In the genomic region with DNA sequence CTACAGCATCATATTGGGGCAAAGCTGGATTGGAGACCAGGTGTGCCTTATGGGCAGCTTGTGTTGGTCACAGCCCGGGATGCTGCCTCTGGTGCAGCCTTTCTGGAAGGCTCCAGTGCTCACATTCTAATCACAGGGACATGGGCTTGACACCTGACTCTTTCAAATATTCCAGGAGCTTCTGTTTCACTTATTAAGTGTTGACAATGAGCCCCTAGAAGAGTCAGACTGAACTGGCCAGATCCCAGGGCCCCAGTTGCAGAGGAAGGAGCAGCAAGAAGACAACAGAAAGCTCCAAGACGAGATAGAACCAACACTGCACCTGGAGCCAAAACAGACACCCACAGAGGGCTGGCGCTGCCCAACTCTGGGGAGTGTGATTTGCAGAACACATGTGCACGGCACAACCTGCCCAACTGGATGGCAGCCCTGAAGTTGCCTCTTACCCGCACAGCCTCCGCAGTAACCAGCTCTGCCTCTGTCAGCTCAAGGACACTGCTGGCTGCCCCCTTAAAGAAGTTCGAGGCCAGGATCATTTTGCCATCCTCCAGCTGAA, we compare ENCODE assay signal across 18 cellular contexts. TPM values are rescaled to one million over a fixed set of nuclear protein-coding genes. Genes with fewer than 3 reads are reported as not detected.
"Had no signal": no experiment of that assay in that cellular context is flagged by ENCODE, and none has a peak within 500 bp of the region (broad histone marks: within the 10 kb centered on the region; RNA-seq: fewer than 3 reads in every experiment).

No MANE protein-coding gene starts in this region.

- H3K4me1 Mint-ChIP-seq: activated CD4-positive, alpha-beta T cell treated with anti-CD3 and anti-CD28 coated beads, Interleukin-2, amount 10 ng/mL, durations not matched to agents 24 days and 14 days; memory B cell; WTC11 had no signal

- DNase-seq: activated gamma-delta T cell; activated T-cell treated with anti-CD3 and anti-CD28 coated beads, Interleukin-2, amount 50 U/mL, for 72 hours; amniotic stem cell; caudate nucleus; cortex of kidney; effector memory CD4-positive, alpha-beta T cell; occipital lobe; right cardiac atrium; T-helper 2 cell; upper lobe of right lung had no signal

- H3K36me3 Mint-ChIP-seq: activated naive CD8-positive, alpha-beta T cell; memory B cell; natural killer cell treated with Interleukin-12 subunit alpha and Interleukin-12 subunit beta and Interleukin-15 and Interleukin-18, amount 100 ng/mL, for 72 hours; WTC11 had no signal

- H3K27me3 Mint-ChIP-seq: activated CD4-positive, alpha-beta T cell treated with anti-CD3 and anti-CD28 coated beads, Interleukin-2, amount 10 ng/mL, durations not matched to agents 24 days and 14 days; activated naive CD8-positive, alpha-beta T cell; memory B cell; stimulated activated naive CD8-positive, alpha-beta T cell treated with anti-CD3 and anti-CD28 coated beads, Interleukin-15, Interleukin-2, amounts not matched to agents 100 ng/mL and 50 ng/mL, for 24 hours had no signal

- H3K27ac Mint-ChIP-seq: activated CD4-positive, alpha-beta T cell treated with anti-CD3 and anti-CD28 coated beads, Interleukin-2, amount 10 ng/mL, durations not matched to agents 24 days and 14 days; activated naive CD8-positive, alpha-beta T cell; activated T-cell treated with anti-CD3 and anti-CD28 coated beads, Interleukin-2, amount 50 U/mL, for 72 hours; memory B cell; natural killer cell treated with Interleukin-12 subunit alpha and Interleukin-12 subunit beta and Interleukin-15 and Interleukin-18, amount 100 ng/mL, for 72 hours; stimulated activated naive CD8-positive, alpha-beta T cell treated with anti-CD3 and anti-CD28 coated beads, Interleukin-15, Interleukin-2, amounts not matched to agents 100 ng/mL and 50 ng/mL, for 24 hours; WTC11 had no signal

- H3K9me3 Mint-ChIP-seq: activated CD4-positive, alpha-beta T cell treated with anti-CD3 and anti-CD28 coated beads, Interleukin-2, amount 10 ng/mL, durations not matched to agents 24 days and 14 days; activated T-cell treated with anti-CD3 and anti-CD28 coated beads, Interleukin-2, amount 50 U/mL, for 72 hours; memory B cell; natural killer cell treated with Interleukin-12 subunit alpha and Interleukin-12 subunit beta and Interleukin-15 and Interleukin-18, amount 100 ng/mL, for 72 hours; stimulated activated naive CD8-positive, alpha-beta T cell treated with anti-CD3 and anti-CD28 coated beads, Interleukin-15, Interleukin-2, amounts not matched to agents 100 ng/mL and 50 ng/mL, for 24 hours; WTC11 had no signal

- H3K4me3 Mint-ChIP-seq: activated CD4-positive, alpha-beta T cell treated with anti-CD3 and anti-CD28 coated beads, Interleukin-2, amount 10 ng/mL, durations not matched to agents 24 days and 14 days; activated naive CD8-positive, alpha-beta T cell; activated T-cell treated with anti-CD3 and anti-CD28 coated beads, Interleukin-2, amount 50 U/mL, for 72 hours; memory B cell; natural killer cell treated with Interleukin-12 subunit alpha and Interleukin-12 subunit beta and Interleukin-15 and Interleukin-18, amount 100 ng/mL, for 72 hours; stimulated activated naive CD8-positive, alpha-beta T cell treated with anti-CD3 and anti-CD28 coated beads, Interleukin-15, Interleukin-2, amounts not matched to agents 100 ng/mL and 50 ng/mL, for 24 hours; WTC11 had no signal

- ATAC-seq: activated T-cell treated with anti-CD3 and anti-CD28 coated beads, Interleukin-2, amount 50 U/mL, for 72 hours; natural killer cell treated with Interleukin-12 subunit alpha and Interleukin-12 subunit beta and Interleukin-15 and Interleukin-18, amount 100 ng/mL, for 72 hours; right cardiac atrium; upper lobe of right lung had no signal

RNA-seq across cellular contexts. Expression of a gene that starts 30.3 kb away (rescaled TPM):
- total RNA-seq: activated CD4-positive, alpha-beta T cell treated with anti-CD3 and anti-CD28 coated beads, Interleukin-2, amount 10 ng/mL, durations not matched to agents 24 days and 14 days; natural killer cell treated with Interleukin-12 subunit alpha and Interleukin-12 subunit beta and Interleukin-15 and Interleukin-18, amount 100 ng/mL, for 72 hours; SJSA1; smooth muscle cell had no signal
